ENCODE assay signal across 35 cellular contexts in genomic region chr2:193024791-193025190, GRCh38.
"Had no signal": no experiment of that assay in that cellular context is flagged by ENCODE, and none has a peak within 500 bp of the region (broad histone marks: within the 10 kb centered on the region; RNA-seq: fewer than 3 reads in every experiment).

No MANE protein-coding gene starts in this region.

- H3K27me3 ChIP-seq: MG63 had no signal

- H3K4me3 ChIP-seq: MG63 had no signal

- DNase-seq: Karpas-422, Kasumi-1, MG63, MM.1S, MV-4-11, NCI-H1048, NCI-H1092, NCI-H1092 treated with DMSO at 0.1 percent for 48 hours, NCI-H1105, NCI-H1105 treated with DMSO at 0.1 percent for 48 hours, NCI-H1417, NCI-H1417 treated with DMSO at 0.1 percent for 48 hours, NCI-H1436, NCI-H1436 treated with DMSO at 0.1 percent for 48 hours, NCI-H146, NCI-H1694, NCI-H1694 treated with DMSO at 0.1 percent for 48 hours, NCI-H187, NCI-H187 treated with DMSO at 0.1 percent for 48 hours, NCI-H1930, NCI-H2029, NCI-H2029 treated with DMSO at 0.1 percent for 48 hours, NCI-H2081, NCI-H2081 treated with DMSO at 0.1 percent for 48 hours, NCI-H2107, NCI-H2171, NCI-H2227 treated with DMSO at 0.1 percent for 48 hours, NCI-H226, NCI-H345, NCI-H446, NCI-H446 treated with DMSO at 0.1 percent for 48 hours, NCI-H510A, NCI-H510A treated with DMSO at 0.1 percent for 48 hours, NCI-H524, NCI-H524 treated with DMSO at 0.1 percent for 48 hours had no signal

- H3K36me3 ChIP-seq: MG63 had no signal
